In the genomic region with DNA sequence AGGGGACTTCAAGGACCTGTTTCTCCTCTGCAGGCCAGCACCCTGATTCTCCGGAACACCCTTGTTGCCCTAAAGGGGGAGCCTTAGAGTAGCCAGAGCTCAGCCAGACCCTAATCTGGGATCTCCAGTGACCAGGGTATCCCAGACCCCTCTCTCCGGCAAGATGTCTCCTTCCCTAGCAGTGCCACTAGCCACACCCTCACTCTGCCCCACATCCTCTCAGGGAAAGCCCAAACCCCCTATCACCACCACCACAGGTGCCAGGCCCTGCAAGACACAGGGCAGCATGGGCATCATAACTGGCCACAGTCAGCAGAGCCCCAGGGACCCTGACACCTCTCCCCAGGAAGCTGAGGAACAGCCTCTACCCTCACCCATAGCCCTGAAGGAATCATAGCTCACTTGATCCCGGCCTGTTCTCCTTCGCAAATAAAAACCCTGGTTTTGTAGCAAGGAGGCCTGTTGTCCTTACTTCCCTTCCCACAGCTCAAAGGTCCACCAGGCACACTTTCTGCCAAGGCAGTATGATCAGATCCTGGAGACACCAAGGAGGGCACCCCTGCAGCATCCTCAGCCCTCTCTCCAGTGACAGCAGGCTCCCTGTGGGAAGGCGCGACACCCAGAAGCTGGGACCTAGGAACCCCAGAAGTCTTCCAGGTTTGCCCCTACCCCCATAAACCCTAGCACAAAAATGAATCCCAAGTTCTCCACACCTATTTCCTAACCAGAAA, we compare ENCODE assay signal across 1 cellular context.
TF ChIP-seq lines count a peak whose summit lies in the region.

No MANE protein-coding gene starts in this region.

TF ChIP-seq in SK-N-SH treated with all-trans-retinoic acid at 6 μM for 48 hours, 23 proteins besides CTCF, POLR2A, EP300 and RAD21 (continued from another document):
- TF ChIP-seq, protein P1, sequence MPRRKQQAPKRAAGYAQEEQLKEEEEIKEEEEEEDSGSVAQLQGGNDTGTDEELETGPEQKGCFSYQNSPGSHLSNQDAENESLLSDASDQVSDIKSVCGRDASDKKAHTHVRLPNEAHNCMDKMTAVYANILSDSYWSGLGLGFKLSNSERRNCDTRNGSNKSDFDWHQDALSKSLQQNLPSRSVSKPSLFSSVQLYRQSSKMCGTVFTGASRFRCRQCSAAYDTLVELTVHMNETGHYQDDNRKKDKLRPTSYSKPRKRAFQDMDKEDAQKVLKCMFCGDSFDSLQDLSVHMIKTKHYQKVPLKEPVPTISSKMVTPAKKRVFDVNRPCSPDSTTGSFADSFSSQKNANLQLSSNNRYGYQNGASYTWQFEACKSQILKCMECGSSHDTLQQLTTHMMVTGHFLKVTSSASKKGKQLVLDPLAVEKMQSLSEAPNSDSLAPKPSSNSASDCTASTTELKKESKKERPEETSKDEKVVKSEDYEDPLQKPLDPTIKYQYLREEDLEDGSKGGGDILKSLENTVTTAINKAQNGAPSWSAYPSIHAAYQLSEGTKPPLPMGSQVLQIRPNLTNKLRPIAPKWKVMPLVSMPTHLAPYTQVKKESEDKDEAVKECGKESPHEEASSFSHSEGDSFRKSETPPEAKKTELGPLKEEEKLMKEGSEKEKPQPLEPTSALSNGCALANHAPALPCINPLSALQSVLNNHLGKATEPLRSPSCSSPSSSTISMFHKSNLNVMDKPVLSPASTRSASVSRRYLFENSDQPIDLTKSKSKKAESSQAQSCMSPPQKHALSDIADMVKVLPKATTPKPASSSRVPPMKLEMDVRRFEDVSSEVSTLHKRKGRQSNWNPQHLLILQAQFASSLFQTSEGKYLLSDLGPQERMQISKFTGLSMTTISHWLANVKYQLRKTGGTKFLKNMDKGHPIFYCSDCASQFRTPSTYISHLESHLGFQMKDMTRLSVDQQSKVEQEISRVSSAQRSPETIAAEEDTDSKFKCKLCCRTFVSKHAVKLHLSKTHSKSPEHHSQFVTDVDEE (CRISPR knock-in tag; IDR thresholded peaks at IDR 0.05), result no peak
- TF ChIP-seq ZFP3 (CRISPR knock-in tag; IDR thresholded peaks at IDR 0.05) (no peak), ZC3H10 (CRISPR knock-in tag; IDR thresholded peaks at IDR 0.05) (no peak), PATZ1 (CRISPR knock-in tag; IDR thresholded peaks at IDR 0.05; ENCODE audit: borderline replicate concordance) (no peak), TOX (CRISPR knock-in tag; IDR thresholded peaks at IDR 0.05; ENCODE audit: borderline replicate concordance) (no peak), ESRRG (CRISPR knock-in tag; IDR thresholded peaks at IDR 0.05) (no peak), SNAI2 (CRISPR knock-in tag; IDR thresholded peaks at IDR 0.05) (no peak), ISL1 (CRISPR knock-in tag; IDR thresholded peaks at IDR 0.05) (no peak), ZNF70 (CRISPR knock-in tag; IDR thresholded peaks at IDR 0.05) (no peak), CSDC2 (CRISPR knock-in tag; IDR thresholded peaks at IDR 0.05) (no peak), RARB (CRISPR knock-in tag; IDR thresholded peaks at IDR 0.05) (no peak), TCF4 (CRISPR knock-in tag; IDR thresholded peaks at IDR 0.05; ENCODE audit: borderline replicate concordance) (no peak), GLIS3 (CRISPR knock-in tag; IDR thresholded peaks at IDR 0.05) (no peak), CREB5 (CRISPR knock-in tag; IDR thresholded peaks at IDR 0.05; ENCODE audit: low read depth) (no peak), ZFP30 (CRISPR knock-in tag; IDR thresholded peaks at IDR 0.05) (no peak), ZNF565 (CRISPR knock-in tag; conservative IDR thresholded peaks at IDR 0.05; ENCODE audit: low read depth) (no peak), OSR1 (CRISPR knock-in tag; IDR thresholded peaks at IDR 0.05) (no peak)
- TF ChIP-seq, protein P2, sequence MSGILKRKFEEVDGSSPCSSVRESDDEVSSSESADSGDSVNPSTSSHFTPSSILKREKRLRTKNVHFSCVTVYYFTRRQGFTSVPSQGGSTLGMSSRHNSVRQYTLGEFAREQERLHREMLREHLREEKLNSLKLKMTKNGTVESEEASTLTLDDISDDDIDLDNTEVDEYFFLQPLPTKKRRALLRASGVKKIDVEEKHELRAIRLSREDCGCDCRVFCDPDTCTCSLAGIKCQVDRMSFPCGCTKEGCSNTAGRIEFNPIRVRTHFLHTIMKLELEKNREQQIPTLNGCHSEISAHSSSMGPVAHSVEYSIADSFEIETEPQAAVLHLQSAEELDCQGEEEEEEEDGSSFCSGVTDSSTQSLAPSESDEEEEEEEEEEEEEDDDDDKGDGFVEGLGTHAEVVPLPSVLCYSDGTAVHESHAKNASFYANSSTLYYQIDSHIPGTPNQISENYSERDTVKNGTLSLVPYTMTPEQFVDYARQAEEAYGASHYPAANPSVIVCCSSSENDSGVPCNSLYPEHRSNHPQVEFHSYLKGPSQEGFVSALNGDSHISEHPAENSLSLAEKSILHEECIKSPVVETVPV (CRISPR knock-in tag; IDR thresholded peaks at IDR 0.05), result no peak
